ENCODE assay signal across 8 cellular contexts in the genomic region with DNA sequence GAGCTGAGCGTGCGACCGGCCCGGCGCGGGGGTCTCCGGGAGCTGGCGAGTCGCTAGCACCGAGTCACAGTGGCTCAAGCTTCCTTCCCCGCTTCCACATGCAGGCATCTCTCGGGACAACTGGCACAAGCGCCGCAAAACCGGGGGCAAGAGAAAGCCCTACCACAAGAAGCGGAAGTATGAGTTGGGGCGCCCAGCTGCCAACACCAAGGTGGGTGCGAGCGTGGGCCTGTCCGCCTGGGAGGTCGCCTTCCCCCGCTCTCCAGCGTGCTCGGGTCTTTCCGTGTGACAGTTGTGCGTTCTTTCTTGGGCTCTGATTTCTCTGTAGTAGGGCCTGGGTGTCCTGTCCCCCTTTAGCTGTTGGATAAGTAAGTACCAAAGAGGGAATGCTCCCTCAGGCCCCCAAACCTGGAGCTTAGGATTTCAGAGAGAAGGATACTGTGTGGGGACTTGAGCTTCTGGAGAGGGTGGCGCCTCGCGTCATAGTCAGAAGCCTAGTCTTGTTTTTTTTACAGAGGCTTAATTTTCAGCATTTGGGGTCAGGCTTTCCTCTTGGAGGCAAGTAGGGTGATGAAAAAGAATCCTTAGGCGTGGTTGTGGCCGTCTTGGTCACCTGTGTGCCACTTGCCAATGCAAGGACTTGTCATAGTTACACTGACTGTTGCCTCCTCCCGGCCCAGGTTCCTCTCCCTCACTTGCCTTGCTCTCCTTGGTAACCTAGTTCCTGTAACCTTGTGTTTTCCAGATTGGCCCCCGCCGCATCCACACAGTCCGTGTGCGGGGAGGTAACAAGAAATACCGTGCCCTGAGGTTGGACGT. TPM values are rescaled to one million over a fixed set of nuclear protein-coding genes. Genes with fewer than 3 reads are reported as not detected.
DNase-seq lines count a peak whose midpoint lies in the region; ATAC-seq and TF ChIP-seq lines count a peak whose summit lies in the region.

No MANE protein-coding gene starts in this region.

- H3K4me3 ChIP-seq in ACC112 (ENCODE audit: low read depth, low read length) = peak overlapping the region; percentile 87
- H3K4me3 ChIP-seq in Loucy (ENCODE audit: low read length, poor library complexity, severe bottlenecking) = peak overlapping the region; percentile 98
- peak overlapping the region; percentile 74 to 99 (median 85) for H3K4me3 ChIP-seq in gastrocnemius medialis

- peak overlapping the region; percentile 98 for H3K9ac ChIP-seq in Loucy (ENCODE audit: low read depth, low read length, poor library complexity, severe bottlenecking)

- peaks cover 46% of the 10 kb centered on the region for H4K20me1 ChIP-seq in Loucy (ENCODE audit: insufficient read depth, low read length, poor library complexity, severe bottlenecking)

- H3K79me2 ChIP-seq in ACC112 (ENCODE audit: control insufficient read depth, insufficient read depth, low read length, unreplicated experiment) (peaks cover 45% of the 10 kb centered on the region), Loucy (ENCODE audit: insufficient read depth, low read length) (peaks cover 65% of the 10 kb centered on the region)

- TF ChIP-seq CTCF in Loucy (conservative IDR thresholded peaks at IDR 0.05; ENCODE audit: low read length) = no peak
- no peak for TF ChIP-seq CTCF in gastrocnemius medialis (IDR thresholded peaks at IDR 0.05 in 4 of 5, conservative IDR thresholded peaks at IDR 0.05 in 1 of 5)

- no peaks in the 10 kb centered on the region for H3F3A ChIP-seq in Loucy (ENCODE audit: low read depth)

- H2AFZ ChIP-seq in ACC112 (ENCODE audit: low read length, unreplicated experiment) (no peak overlapping the region), Loucy (ENCODE audit: low read length) (no peak overlapping the region)

- H3K4me2 ChIP-seq in Loucy (ENCODE audit: low read depth, low read length, poor library complexity, severe bottlenecking) = peak overlapping the region; percentile 98

- H3K4me1 ChIP-seq in ACC112 (ENCODE audit: control insufficient read depth, insufficient read depth, low read length, unreplicated experiment) (peaks cover 12% of the 10 kb centered on the region), Loucy (ENCODE audit: insufficient read depth, low read length, poor library complexity, severe bottlenecking) (peaks cover 22% of the 10 kb centered on the region), gastrocnemius medialis (peaks cover 9 to 12% of the 10 kb centered on the region in 2 donors)

- peak overlapping the region; percentile 78 for H3K27ac ChIP-seq in ACC112 (ENCODE audit: low read depth, low read length)
- H3K27ac ChIP-seq in gastrocnemius medialis = peak overlapping the region; percentile 91 to 100 (median 97)

- H3K9me3 ChIP-seq in Loucy (ENCODE audit: insufficient read depth, low read depth, low read length) (no peaks in the 10 kb centered on the region), gastrocnemius medialis (no peaks in the 10 kb centered on the region)

- H3K36me3 ChIP-seq in ACC112 (ENCODE audit: insufficient read depth, low read length) (peaks cover 27% of the 10 kb centered on the region; the same call in 1 of the 2 replicates), Loucy (ENCODE audit: insufficient read depth, low read length) (peaks cover 43% of the 10 kb centered on the region), gastrocnemius medialis (peaks cover 0 to 41% of the 10 kb centered on the region in 2 donors)

- in situ Hi-C loops in gastrocnemius medialis (cut with MboI; ENCODE audit: low sequenced_read_pairs in 4 of 4) = loop anchor here in 1 of 4 donors (25.0 kb wide), 2 partner anchors 211 to 736 kb away; a partner anchor contains a TSS

- intact Hi-C loops in left ventricle myocardium superior (cut with micrococcal nuclease) = no loop called here
- intact Hi-C loops in gastrocnemius medialis (cut with DNase I; ENCODE audit: low total_unique reads) = loop anchor here (2.0 to 5.0 kb wide), 4 partner anchors 37 to 824 kb away; a partner anchor contains a TSS

- H3K27me3 ChIP-seq in ACC112 (ENCODE audit: insufficient read depth, low read length) (no peaks in the 10 kb centered on the region), Loucy (ENCODE audit: insufficient read depth, low read length, poor library complexity, severe bottlenecking) (peaks cover 14% of the 10 kb centered on the region), gastrocnemius medialis (no peaks in the 10 kb centered on the region)

- TF ChIP-seq POLR2A in gastrocnemius medialis (IDR thresholded peaks at IDR 0.05) = peak in 1 of 2 donors; percentile 5

- no peaks in the 10 kb centered on the region for H3K9me2 ChIP-seq in Loucy (replicated peaks; ENCODE audit: low read depth, low read length)

- ATAC-seq in GM19395 (IDR thresholded peaks at IDR 0.05; ENCODE audit: unreplicated experiment) (peak; percentile 18), left ventricle myocardium superior (peak; percentile 16), gastrocnemius medialis (peak; percentile 21 to 36)

- peak; percentile 12 for DNase-seq in activated T-helper 9 cell treated with anti-CD3 and anti-CD28 coated beads, Interleukin-2, amount 50 U/mL, for 16 hours (ENCODE audit: low read depth)
- no peak for DNase-seq in left ventricle myocardium superior
- peak in 1 of 2 donors; percentile 52 for DNase-seq in gastrocnemius medialis
- DNase-seq in dedifferentiated amniotic fluid mesenchymal stem cell (ENCODE audit: extremely low spot score) = no peak
- DNase-seq in NCI-H146 treated with DMSO at 0.1 percent for 48 hours (lab: John Stamatoyannopoulos, UW; ENCODE audit: unreplicated experiment) = no peak

RNA-seq across cellular contexts. Expression of a gene that starts 0.8 kb away (rescaled TPM):
- total RNA-seq in left ventricle myocardium superior (727 TPM), gastrocnemius medialis (1,000 to 10,000 TPM; 1,137 to 2,085 (median 1,818) TPM)

RNA-seq across cellular contexts. Expression of a gene that starts 11.8 kb away (rescaled TPM):
- total RNA-seq in left ventricle myocardium superior (0.12 TPM), gastrocnemius medialis (under 1 TPM in 1 of 4 donors, not detected in 3; 0.32 TPM)

RNA-seq across cellular contexts. Expression of a gene that starts 24.0 kb away (rescaled TPM):
- total RNA-seq in left ventricle myocardium superior (7.5 TPM), gastrocnemius medialis (1 to 10 TPM; 1.6 to 4.3 (median 3.6) TPM)

RNA-seq across cellular contexts. Expression of a gene that starts 31.0 kb away (rescaled TPM):
- total RNA-seq in left ventricle myocardium superior = 0.35 TPM
- not detected for total RNA-seq in gastrocnemius medialis

RNA-seq across cellular contexts. Expression of a gene that starts 32.2 kb away (rescaled TPM):
- total RNA-seq in left ventricle myocardium superior (2.5 TPM), gastrocnemius medialis (1 to 10 TPM in 1 of 4 donors, under 1 TPM in 2, not detected in 1; 0.71 to 1.4 (median 0.91) TPM)
